In genomic region chr2:199764273-199764800, GRCh38 we compare ENCODE assay signal across 1 cellular context.
TF ChIP-seq lines count a peak whose summit lies in the region.

No MANE protein-coding gene starts in this region.

TF ChIP-seq in HepG2, 621 proteins besides CTCF, POLR2A, EP300 and RAD21 (continued from another document and continues in another):
- no peak for TF ChIP-seq ZBED4 (CRISPR knock-in tag; IDR thresholded peaks at IDR 0.05; ENCODE audit: borderline replicate concordance)
- no peak for TF ChIP-seq ZNF672 (CRISPR knock-in tag; IDR thresholded peaks at IDR 0.05)
- TF ChIP-seq FLYWCH1 (CRISPR knock-in tag; IDR thresholded peaks at IDR 0.05) = no peak
- TF ChIP-seq ZNF143 (CRISPR knock-in tag; IDR thresholded peaks at IDR 0.05) = no peak
- TF ChIP-seq ZNF605 (CRISPR knock-in tag; IDR thresholded peaks at IDR 0.05) = no peak
- no peak for TF ChIP-seq FOXO1 (CRISPR knock-in tag; IDR thresholded peaks at IDR 0.05)
- no peak for TF ChIP-seq RARA (CRISPR knock-in tag; IDR thresholded peaks at IDR 0.05)
- TF ChIP-seq CHCHD3 (CRISPR knock-in tag; IDR thresholded peaks at IDR 0.05) = no peak
- TF ChIP-seq ZNF124 (CRISPR knock-in tag; IDR thresholded peaks at IDR 0.05) = no peak
- no peak for TF ChIP-seq REXO4 (CRISPR knock-in tag; IDR thresholded peaks at IDR 0.05; ENCODE audit: borderline replicate concordance)
- no peak for TF ChIP-seq ZNF274 (CRISPR knock-in tag; IDR thresholded peaks at IDR 0.05)
- TF ChIP-seq ZNF737 (CRISPR knock-in tag; IDR thresholded peaks at IDR 0.05; ENCODE audit: borderline replicate concordance) = no peak
- no peak for TF ChIP-seq MED8 (CRISPR knock-in tag; IDR thresholded peaks at IDR 0.05; ENCODE audit: insufficient replicate concordance)
- no peak for TF ChIP-seq JUN (CRISPR knock-in tag; IDR thresholded peaks at IDR 0.05)
- no peak for TF ChIP-seq NFATC3 (CRISPR knock-in tag; IDR thresholded peaks at IDR 0.05)
- TF ChIP-seq JARID2 (CRISPR knock-in tag; IDR thresholded peaks at IDR 0.05; ENCODE audit: insufficient replicate concordance) = no peak
- peak; percentile 46; the same call in 1 of the 2 replicates for TF ChIP-seq POLR2G (IDR thresholded peaks at IDR 0.05; ENCODE audit: low read depth, low read length)
- no peak for TF ChIP-seq ZNF878 (CRISPR knock-in tag; IDR thresholded peaks at IDR 0.05)
- TF ChIP-seq ZNF414 (CRISPR knock-in tag; IDR thresholded peaks at IDR 0.05) = no peak
- TF ChIP-seq POGZ (CRISPR knock-in tag; IDR thresholded peaks at IDR 0.05) = no peak
- no peak for TF ChIP-seq RBAK (CRISPR knock-in tag; IDR thresholded peaks at IDR 0.05)
- no peak for TF ChIP-seq CREBL2 (CRISPR knock-in tag; IDR thresholded peaks at IDR 0.05; ENCODE audit: borderline replicate concordance)
- no peak for TF ChIP-seq ZBTB49 (CRISPR knock-in tag; IDR thresholded peaks at IDR 0.05; ENCODE audit: borderline replicate concordance)
- no peak for TF ChIP-seq MYNN (CRISPR knock-in tag; IDR thresholded peaks at IDR 0.05; ENCODE audit: low read depth)
- no peak for TF ChIP-seq ZBTB20 (CRISPR knock-in tag; IDR thresholded peaks at IDR 0.05; ENCODE audit: borderline replicate concordance, low read depth)
- TF ChIP-seq BATF2 (CRISPR knock-in tag; IDR thresholded peaks at IDR 0.05) = no peak
- TF ChIP-seq ZBTB8A (CRISPR knock-in tag; IDR thresholded peaks at IDR 0.05; ENCODE audit: borderline replicate concordance, low read depth) = no peak
- TF ChIP-seq E2F2 (CRISPR knock-in tag; IDR thresholded peaks at IDR 0.05; ENCODE audit: borderline replicate concordance) = no peak
- TF ChIP-seq MAX (IDR thresholded peaks at IDR 0.05) = no peak; the same call in 1 of the 2 replicates
- TF ChIP-seq RCOR2 (CRISPR knock-in tag; IDR thresholded peaks at IDR 0.05) = no peak
- no peak for TF ChIP-seq PRDM4 (CRISPR knock-in tag; IDR thresholded peaks at IDR 0.05; ENCODE audit: borderline replicate concordance)
- TF ChIP-seq ZNF30 (CRISPR knock-in tag; IDR thresholded peaks at IDR 0.05) = no peak
- TF ChIP-seq SUZ12 (IDR thresholded peaks at IDR 0.05; ENCODE audit: low read depth, low read length) = no peak
- no peak for TF ChIP-seq MTF1 (CRISPR knock-in tag; IDR thresholded peaks at IDR 0.05)
- TF ChIP-seq ZNF232 (CRISPR knock-in tag; IDR thresholded peaks at IDR 0.05; ENCODE audit: borderline replicate concordance) = no peak
- TF ChIP-seq ZSCAN22 (CRISPR knock-in tag; IDR thresholded peaks at IDR 0.05) = no peak
- TF ChIP-seq ZNF691 (CRISPR knock-in tag; IDR thresholded peaks at IDR 0.05; ENCODE audit: borderline replicate concordance, low read depth) = no peak
- TF ChIP-seq ZZZ3 (CRISPR knock-in tag; IDR thresholded peaks at IDR 0.05; ENCODE audit: borderline replicate concordance) = no peak
- TF ChIP-seq RBM39 (IDR thresholded peaks at IDR 0.05; ENCODE audit: low read depth, low read length, poor library complexity, severe bottlenecking) = no peak
- TF ChIP-seq HNF4A (CRISPR knock-in tag; IDR thresholded peaks at IDR 0.05) = peak; percentile 87
- no peak for TF ChIP-seq NFE2 (CRISPR knock-in tag; IDR thresholded peaks at IDR 0.05)
- no peak for TF ChIP-seq MTF2 (CRISPR knock-in tag; IDR thresholded peaks at IDR 0.05; ENCODE audit: borderline replicate concordance)
- no peak for TF ChIP-seq DMAP1 (CRISPR knock-in tag; IDR thresholded peaks at IDR 0.05)
- TF ChIP-seq SALL1 (CRISPR knock-in tag; IDR thresholded peaks at IDR 0.05) = 0 out of 2 replicates have a peak, but pooled peaks have one; percentile 13
- no peak for TF ChIP-seq GABPA (IDR thresholded peaks at IDR 0.05; ENCODE audit: low read depth, low read length)
- no peak for TF ChIP-seq GABPA (CRISPR knock-in tag; IDR thresholded peaks at IDR 0.05; ENCODE audit: low read depth)
- 0 out of 2 replicates have a peak, but pooled peaks have one; percentile 25 for TF ChIP-seq HOMEZ (CRISPR knock-in tag; IDR thresholded peaks at IDR 0.05; ENCODE audit: low read depth)
- TF ChIP-seq ZNF512B (CRISPR knock-in tag; IDR thresholded peaks at IDR 0.05; ENCODE audit: borderline replicate concordance) = no peak
- TF ChIP-seq ZMAT5 (CRISPR knock-in tag; IDR thresholded peaks at IDR 0.05; ENCODE audit: borderline replicate concordance, low read depth) = no peak
- no peak for TF ChIP-seq ZNF703 (CRISPR knock-in tag; IDR thresholded peaks at IDR 0.05; ENCODE audit: borderline replicate concordance)
